1 cellular context compared by ENCODE assay signal in the genomic region with DNA sequence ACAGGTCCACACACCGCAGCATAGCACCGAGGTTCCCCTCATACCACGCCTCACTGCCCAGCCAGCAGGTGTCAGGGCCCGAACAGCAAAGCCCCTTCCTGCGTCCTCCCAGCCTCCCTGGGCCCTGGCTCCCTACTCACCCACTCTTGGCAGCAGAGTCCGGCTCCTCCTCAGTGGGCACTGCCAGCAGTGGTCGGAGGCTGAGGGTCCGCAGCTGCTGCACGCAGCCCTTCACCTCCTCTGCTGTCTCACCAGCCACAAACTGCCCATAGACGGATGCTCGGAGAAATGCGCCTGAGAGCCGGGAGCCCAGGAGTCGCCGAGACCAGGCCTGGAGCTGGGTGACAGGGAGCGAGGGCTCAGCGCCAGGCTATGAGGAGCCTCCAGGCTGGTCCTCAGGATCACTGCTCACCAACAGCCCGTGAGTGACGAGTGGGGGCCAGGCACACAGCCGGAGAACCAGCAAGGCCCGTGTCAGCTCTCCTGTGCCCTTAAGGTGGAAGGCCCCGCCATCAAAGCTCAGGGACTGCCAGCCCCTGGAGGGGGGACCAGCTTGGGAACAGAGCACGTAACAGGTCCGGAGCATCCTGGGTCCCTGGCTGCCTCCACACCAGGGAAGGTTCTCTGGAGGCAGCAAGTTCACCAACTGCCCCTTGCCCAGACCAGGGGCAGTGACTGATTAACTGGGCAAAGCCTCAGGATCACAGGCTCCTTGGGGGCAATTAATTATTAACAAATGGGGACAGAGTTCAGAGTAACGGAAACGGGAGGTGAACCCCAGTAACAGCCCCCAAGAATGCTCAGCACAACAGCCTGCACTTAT.
TF ChIP-seq lines count a peak whose summit lies in the region.

A gene with protein sequence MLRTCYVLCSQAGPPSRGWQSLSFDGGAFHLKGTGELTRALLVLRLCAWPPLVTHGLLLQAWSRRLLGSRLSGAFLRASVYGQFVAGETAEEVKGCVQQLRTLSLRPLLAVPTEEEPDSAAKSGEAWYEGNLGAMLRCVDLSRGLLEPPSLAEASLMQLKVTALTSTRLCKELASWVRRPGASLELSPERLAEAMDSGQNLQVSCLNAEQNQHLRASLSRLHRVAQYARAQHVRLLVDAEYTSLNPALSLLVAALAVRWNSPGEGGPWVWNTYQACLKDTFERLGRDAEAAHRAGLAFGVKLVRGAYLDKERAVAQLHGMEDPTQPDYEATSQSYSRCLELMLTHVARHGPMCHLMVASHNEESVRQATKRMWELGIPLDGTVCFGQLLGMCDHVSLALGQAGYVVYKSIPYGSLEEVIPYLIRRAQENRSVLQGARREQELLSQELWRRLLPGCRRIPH (minus strand): TSS at position 626 of the 823 bp plus-strand sequence. CDS start 40 bp downstream, at position 586.

TF ChIP-seq in A549, 52 proteins besides CTCF, POLR2A, EP300 and RAD21 (continued from another document):
- TF ChIP-seq HEYL (CRISPR knock-in tag; IDR thresholded peaks at IDR 0.05) = no peak
